ENCODE assay signal across 9 cellular contexts in the genomic region with DNA sequence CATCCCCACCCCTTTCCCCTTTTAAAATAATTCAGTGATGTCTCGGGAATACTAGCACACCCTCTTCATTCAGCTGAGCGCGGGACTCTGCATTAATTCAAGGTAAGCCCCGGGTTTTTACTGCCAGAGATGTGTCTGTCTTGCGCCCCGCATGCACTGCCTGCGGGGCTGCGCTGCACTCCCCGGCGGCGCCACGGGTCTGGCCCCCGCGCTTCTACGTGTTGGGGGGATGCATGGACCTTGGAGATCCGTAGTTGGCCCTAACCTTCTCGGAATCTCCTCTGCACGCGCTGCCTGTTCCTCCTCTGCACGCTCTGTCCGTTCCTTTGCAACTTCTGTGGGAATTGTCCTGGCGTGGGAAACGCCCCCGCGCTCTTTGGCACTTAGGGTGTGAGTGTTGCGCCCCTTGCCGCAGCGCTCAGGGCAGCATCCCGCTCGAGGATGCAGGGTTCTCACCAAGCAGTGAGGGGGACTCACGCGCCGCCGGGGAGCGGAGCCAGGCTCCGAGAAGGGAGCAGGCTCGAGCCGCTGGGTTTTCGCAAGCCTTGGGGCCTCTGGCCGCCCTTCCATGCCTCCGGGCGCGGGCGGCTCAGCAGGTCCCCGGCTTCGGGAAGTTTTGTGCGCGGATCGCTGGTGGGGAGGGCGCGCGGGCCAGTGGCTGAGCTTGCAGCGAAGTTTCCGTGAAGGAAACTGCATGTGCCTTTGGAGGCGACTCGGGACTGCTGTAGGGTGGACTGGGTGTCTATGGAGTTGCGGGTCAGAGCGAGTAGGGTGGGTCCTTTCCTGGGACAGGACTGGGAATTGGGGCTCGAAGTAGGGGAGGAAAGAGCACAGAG.
DNase-seq lines count a peak whose midpoint lies in the region; ATAC-seq lines count a peak whose summit lies in the region.
"Had no signal": no experiment of that assay in that cellular context is flagged by ENCODE, and none has a peak within 500 bp of the region (broad histone marks: within the 10 kb centered on the region; RNA-seq: fewer than 3 reads in every experiment).

No MANE protein-coding gene starts in this region.

- H3K4me3 ChIP-seq in iPS-20b (ENCODE audit: low read length): peak overlapping the region; percentile 71

- H3K9ac ChIP-seq in iPS-20b (ENCODE audit: low read depth, low read length): no peak overlapping the region

- H3K4me1 ChIP-seq in iPS-20b (ENCODE audit: insufficient read depth, low read length): 0 out of 2 replicates have a peak, but pooled peaks cover 3% of the 10 kb centered on the region

- H3K9me3 ChIP-seq in iPS-20b (ENCODE audit: insufficient read depth, low read depth, low read length): no peaks in the 10 kb centered on the region

- ATAC-seq in HG03457 (IDR thresholded peaks at IDR 0.05; ENCODE audit: unreplicated experiment) (no peak), HG03565 (IDR thresholded peaks at IDR 0.05; ENCODE audit: unreplicated experiment) (no peak)

- peaks cover 90% of the 10 kb centered on the region for H3K27me3 ChIP-seq in iPS-20b (ENCODE audit: insufficient read depth, low read length)

- DNase-seq in AG20443 (ENCODE audit: low spot score): peak; percentile 39
- DNase-seq in GM03348 (ENCODE audit: low spot score): peak; percentile 17
- peak; percentile 21 for DNase-seq in activated naive CD4-positive, alpha-beta T cell treated with anti-CD3 and anti-CD28 coated beads, Interleukin-2, amount 50 U/mL, for 16 hours
- DNase-seq in hypothalamus (lab: John Stamatoyannopoulos, UW): no peak
- no peak for DNase-seq in NCI-H128 (lab: John Stamatoyannopoulos, UW; ENCODE audit: unreplicated experiment)
- DNase-seq: DND-41 had no signal

- H3K27ac ChIP-seq in iPS-20b (ENCODE audit: low read length): no peak overlapping the region

- no peaks in the 10 kb centered on the region for H3K36me3 ChIP-seq in iPS-20b (ENCODE audit: insufficient read depth, low read depth, low read length)

Comparison
In these comparisons a context has a peak if more than half of its experiments do, and no peak if none do; other contexts are left out.
1. DNase-seq: peak in AG20443 (single experiment), GM03348 (single experiment) and activated naive CD4-positive, alpha-beta T cell treated with anti-CD3 and anti-CD28 coated beads, Interleukin-2, amount 50 U/mL, for 16 hours (single experiment); none in hypothalamus (0 of 51) and NCI-H128 (single experiment).